ENCODE assay signal across 15 cellular contexts in genomic region chr13:56659041-56659471, GRCh38.
"Had no signal": no experiment of that assay in that cellular context is flagged by ENCODE, and none has a peak within 500 bp of the region (broad histone marks: within the 10 kb centered on the region; RNA-seq: fewer than 3 reads in every experiment).

No MANE protein-coding gene starts in this region.

- DNase-seq: dorsolateral prefrontal cortex; effector CD4-positive, alpha-beta T cell; immature natural killer cell; islet precursor cell; left ventricle myocardium superior; natural killer cell; occipital lobe; stimulated activated CD4-positive, alpha-beta T cell treated with anti-CD3 and anti-CD28 coated beads, Interleukin-15, amount 100 ng/mL, for 24 hours; stimulated activated CD4-positive, alpha-beta T cell treated with anti-CD3 and anti-CD28 coated beads, Interleukin-2, amount 100 ng/mL, for 48 hours; stimulated activated naive B cell treated with anti-CD40 and anti-IgM and Interleukin-4, amounts not matched to agents 10 μg/mL and 1 μg/mL and 100 μg/mL, for 72 hours; transverse colon had no signal

- H3K9me3 ChIP-seq: pancreas had no signal

- H3K4me3 ChIP-seq: dorsolateral prefrontal cortex, lung, pancreas, skin epidermis, transverse colon, vagina had no signal

- H3K27ac ChIP-seq: dorsolateral prefrontal cortex, pancreas, skin epidermis, transverse colon, vagina had no signal

- ATAC-seq: left ventricle myocardium superior; natural killer cell; pancreas; stimulated activated naive B cell treated with anti-CD40 and anti-IgM and Interleukin-4, amounts not matched to agents 10 μg/mL and 1 μg/mL and 100 μg/mL, for 72 hours had no signal

- H3K27me3 ChIP-seq: dorsolateral prefrontal cortex, pancreas, transverse colon, vagina had no signal

- H3K36me3 ChIP-seq: pancreas, transverse colon, vagina had no signal

- H3K4me1 ChIP-seq: pancreas, transverse colon, vagina had no signal
